8 cellular contexts compared by ENCODE assay signal in the genomic region with DNA sequence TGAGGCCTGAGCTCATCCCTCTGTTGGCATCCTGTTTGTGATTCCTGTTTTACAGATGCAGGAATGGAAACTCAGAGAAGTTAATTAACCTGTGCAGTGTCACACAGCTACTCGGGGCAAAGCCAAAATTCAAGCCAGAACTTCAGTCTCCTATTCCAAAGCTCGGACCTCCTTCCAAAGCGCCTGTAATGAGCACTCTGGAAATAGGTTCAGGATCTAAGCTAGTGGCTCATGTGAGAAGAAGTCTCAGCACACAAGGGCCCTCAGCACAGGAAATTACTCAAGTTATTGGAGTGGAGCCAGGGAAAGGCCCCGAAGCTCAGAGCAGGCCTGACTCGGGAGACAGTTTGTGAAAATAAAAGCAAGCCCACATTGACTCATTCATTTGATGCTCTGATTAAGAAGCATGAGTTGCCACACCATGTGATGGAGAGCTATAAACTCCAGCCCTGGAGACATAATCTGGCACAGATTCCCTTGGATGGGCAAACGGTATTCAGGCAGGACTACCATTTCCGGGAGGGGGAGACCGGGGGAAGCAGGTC. TPM values are rescaled to one million over a fixed set of nuclear protein-coding genes. Genes with fewer than 3 reads are reported as not detected.
A peak's percentile ranks its signal among the peaks of the same experiment; 100 is the strongest.
DNase-seq lines count a peak whose midpoint lies in the region; TF ChIP-seq lines count a peak whose summit lies in the region.

No MANE protein-coding gene starts in this region.

- no peaks in the 10 kb centered on the region for H3K79me2 ChIP-seq in Karpas-422 (ENCODE audit: low read length)

- H3K4me2 ChIP-seq in Karpas-422 (ENCODE audit: low read depth, low read length, poor library complexity, severe bottlenecking) = no peak overlapping the region

- H3K36me3 ChIP-seq in Karpas-422 (ENCODE audit: insufficient read depth, low read length) = no peaks in the 10 kb centered on the region

- H3K4me1 ChIP-seq in Karpas-422 (ENCODE audit: low read length) = no peaks in the 10 kb centered on the region

- H3K27me3 ChIP-seq in Karpas-422 (ENCODE audit: low read length) = no peaks in the 10 kb centered on the region

- no peaks in the 10 kb centered on the region for H3K9me3 ChIP-seq in Karpas-422 (ENCODE audit: low read length)

- H3K9ac ChIP-seq in Karpas-422 (ENCODE audit: low read length) = no peak overlapping the region

- H3K4me3 ChIP-seq in HFF-Myc (replicated peaks; ENCODE audit: low read depth, low read length) (no peak overlapping the region), coronary artery (no peak overlapping the region), Karpas-422 (ENCODE audit: low read length) (no peak overlapping the region)

- H4K20me1 ChIP-seq in Karpas-422 (ENCODE audit: insufficient read depth, low read depth, low read length) = no peaks in the 10 kb centered on the region

- H2AFZ ChIP-seq in Karpas-422 (ENCODE audit: low read length) = no peak overlapping the region

- H3K9me2 ChIP-seq in Karpas-422 (replicated peaks; ENCODE audit: insufficient read depth, low read length) = no peaks in the 10 kb centered on the region

- DNase-seq in EH (ENCODE audit: low read depth) (peak; percentile 100), HFF-Myc (ENCODE audit: extremely low read depth, low read depth) (peak; percentile 98), NCI-H2029 treated with DMSO at 0.1 percent for 48 hours (lab: John Stamatoyannopoulos, UW) (peak; percentile 74), coronary artery (ENCODE audit: low spot score) (peak; percentile 90), midbrain (lab: John Stamatoyannopoulos, UW) (peak; percentile 46), Karpas-422 (no peak)
- DNase-seq in activated CD4-positive, alpha-beta T cell treated with anti-CD3 and anti-CD28 coated beads, Interleukin-2, amount 50 U/mL, for 1 hour = peak; percentile 30
- DNase-seq in stimulated activated CD8-positive, alpha-beta memory T cell treated with anti-CD3 and anti-CD28 coated beads, Interleukin-7, amount 100 ng/mL, for 48 hours (ENCODE audit: extremely low read depth in 1 of 2, low read depth in 1 of 2) = peak; percentile 22 to 63

- no peak for TF ChIP-seq CTCF in HFF-Myc (IDR thresholded peaks at IDR 0.05; ENCODE audit: low read depth, low read length, missing control alignments)
- TF ChIP-seq CTCF in coronary artery (IDR thresholded peaks at IDR 0.05) = no peak

- H3K27ac ChIP-seq in coronary artery = peak overlapping the region; percentile 85 to 86
- H3K27ac ChIP-seq in Karpas-422 (ENCODE audit: low read length) = no peak overlapping the region

RNA-seq across cellular contexts. Expression of gene LYST, which starts 50.6 kb away (rescaled TPM):
- total RNA-seq in Karpas-422 (2014; rRNA removed; shearing (Covaris generic); ENCODE audit: low replicate concordance) = 4.8 and 7.8 TPM in 2 replicates
